In the genomic region with DNA sequence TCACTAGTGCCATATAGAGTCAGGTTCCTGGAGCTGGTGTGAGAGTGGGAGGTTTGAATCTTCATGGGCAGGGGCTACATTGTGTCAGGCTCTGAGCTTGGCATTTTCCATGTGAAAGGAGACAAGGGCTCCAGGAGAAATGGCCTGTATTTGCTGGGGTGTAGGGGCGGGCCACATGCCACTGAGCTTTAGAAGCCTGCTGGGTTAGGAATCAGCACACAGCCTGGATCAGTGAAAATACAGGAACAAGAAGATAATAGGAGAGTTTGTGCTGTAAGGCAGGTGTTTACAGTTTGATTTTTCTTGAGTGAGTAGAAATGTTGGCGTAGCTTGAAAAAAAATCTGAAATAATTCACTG, we compare ENCODE assay signal across 18 cellular contexts. TPM values are rescaled to one million over a fixed set of nuclear protein-coding genes. Genes with fewer than 3 reads are reported as not detected.
A peak's percentile ranks its signal among the peaks of the same experiment; 100 is the strongest.
DNase-seq lines count a peak whose midpoint lies in the region; ATAC-seq and TF ChIP-seq lines count a peak whose summit lies in the region.
"Had no signal": no experiment of that assay in that cellular context is flagged by ENCODE, and none has a peak within 500 bp of the region (broad histone marks: within the 10 kb centered on the region; RNA-seq: fewer than 3 reads in every experiment).

No MANE protein-coding gene starts in this region.

- peak overlapping the region; percentile 6 for H3K27ac ChIP-seq in muscle layer of duodenum (ENCODE audit: low read length)
- no peak overlapping the region for H3K27ac ChIP-seq in suprapubic skin
- H3K27ac ChIP-seq: right atrium auricular region had no signal

- TF ChIP-seq POLR2A in suprapubic skin (IDR thresholded peaks at IDR 0.05): no peak

- H3K4me1 ChIP-seq in muscle layer of duodenum (ENCODE audit: control insufficient read depth in 1 of 2, insufficient read depth in 2 of 2, low read length in 2 of 2): peaks cover 8 to 23% of the 10 kb centered on the region in 2 donors
- peaks cover 30% of the 10 kb centered on the region for H3K4me1 ChIP-seq in suprapubic skin

- H3K4me3 ChIP-seq in muscle layer of duodenum (ENCODE audit: low read depth in 1 of 2, low read length in 2 of 2): no peak overlapping the region
- H3K4me3 ChIP-seq in suprapubic skin: no peak overlapping the region
- H3K4me3 ChIP-seq: coronary artery, right atrium auricular region had no signal

- ATAC-seq in stimulated activated naive CD8-positive, alpha-beta T cell treated with anti-CD3 and anti-CD28 coated beads, Interleukin-15, amount 100 ng/mL, for 72 hours: no peak
- no peak for ATAC-seq in stimulated activated naive CD8-positive, alpha-beta T cell treated with anti-CD3 and anti-CD28 coated beads, Interleukin-15, Interleukin-2, amounts not matched to agents 100 U/mL and 50 U/mL, for 24 hours
- ATAC-seq in esophagus mucosa: no peak

- H3K9me3 Mint-ChIP-seq in stimulated activated naive CD8-positive, alpha-beta T cell treated with anti-CD3 and anti-CD28 coated beads, Interleukin-15, amount 100 ng/mL, for 72 hours: no peaks in the 10 kb centered on the region
- H3K9me3 Mint-ChIP-seq in brain (peaks cover 0 to 3% (median 1%) of the 10 kb centered on the region in 5 experiments), type B pancreatic cell (peaks cover 2% of the 10 kb centered on the region)
- H3K9me3 Mint-ChIP-seq: activated B cell treated with CpG ODN at 0.5 μM for 24 hours had no signal

- DNase-seq in stimulated activated naive CD8-positive, alpha-beta T cell treated with anti-CD3 and anti-CD28 coated beads, Interleukin-15, amount 100 ng/mL, for 72 hours: no peak
- no peak for DNase-seq in stimulated activated naive CD8-positive, alpha-beta T cell treated with anti-CD3 and anti-CD28 coated beads, Interleukin-15, Interleukin-2, amounts not matched to agents 100 U/mL and 50 U/mL, for 24 hours
- DNase-seq in type B pancreatic cell (ENCODE audit: extremely low spot score, unreplicated experiment) (no peak), suprapubic skin (ENCODE audit: low spot score in 2 of 2) (no peak), D341Med (ENCODE audit: low spot score) (no peak)
- DNase-seq: activated B cell treated with CpG ODN at 0.5 μM for 24 hours, COR-L47, erythroblast, mammary epithelial cell, NCI-H2029 treated with DMSO at 0.1 percent for 48 hours, NCI-H510A, SHP77 treated with DMSO at 0.1 percent for 48 hours, T-helper 2 cell had no signal

- TF ChIP-seq EP300 in suprapubic skin (IDR thresholded peaks at IDR 0.05): no peak

- H3K36me3 ChIP-seq in muscle layer of duodenum (ENCODE audit: control insufficient read depth in 1 of 2, insufficient read depth in 2 of 2, low read length in 2 of 2) (no peaks in the 10 kb centered on the region), suprapubic skin (peaks cover 6% of the 10 kb centered on the region)
- H3K36me3 ChIP-seq: right atrium auricular region had no signal

- H3K27ac Mint-ChIP-seq in stimulated activated naive CD8-positive, alpha-beta T cell treated with anti-CD3 and anti-CD28 coated beads, Interleukin-15, amount 100 ng/mL, for 72 hours: peak overlapping the region; percentile 22 to 38
- H3K27ac Mint-ChIP-seq in brain (peak overlapping the region; percentile 34 to 97 (median 73)), type B pancreatic cell (peak overlapping the region; percentile 21)
- H3K27ac Mint-ChIP-seq: activated B cell treated with CpG ODN at 0.5 μM for 24 hours had no signal

- TF ChIP-seq CTCF in brain (conservative IDR thresholded peaks at IDR 0.05) (no peak), type B pancreatic cell (conservative IDR thresholded peaks at IDR 0.05) (no peak), suprapubic skin (IDR thresholded peaks at IDR 0.05) (no peak)

- H3K9me3 ChIP-seq in muscle layer of duodenum (ENCODE audit: control insufficient read depth in 1 of 2, low read length in 2 of 2) (no peaks in the 10 kb centered on the region), suprapubic skin (no peaks in the 10 kb centered on the region)
- H3K9me3 ChIP-seq: right atrium auricular region had no signal

- no peak overlapping the region for H3K4me3 Mint-ChIP-seq in stimulated activated naive CD8-positive, alpha-beta T cell treated with anti-CD3 and anti-CD28 coated beads, Interleukin-15, amount 100 ng/mL, for 72 hours
- H3K4me3 Mint-ChIP-seq in brain (no peak overlapping the region), type B pancreatic cell (no peak overlapping the region)
- H3K4me3 Mint-ChIP-seq: activated B cell treated with CpG ODN at 0.5 μM for 24 hours had no signal

- H3K36me3 Mint-ChIP-seq in brain (peaks cover 2% of the 10 kb centered on the region), type B pancreatic cell (peaks cover 2% of the 10 kb centered on the region)

- no peaks in the 10 kb centered on the region for H3K27me3 Mint-ChIP-seq in stimulated activated naive CD8-positive, alpha-beta T cell treated with anti-CD3 and anti-CD28 coated beads, Interleukin-15, amount 100 ng/mL, for 72 hours
- H3K27me3 Mint-ChIP-seq in brain (no peaks in the 10 kb centered on the region), type B pancreatic cell (no peaks in the 10 kb centered on the region)
- H3K27me3 Mint-ChIP-seq: activated B cell treated with CpG ODN at 0.5 μM for 24 hours had no signal

- H3K27me3 ChIP-seq in muscle layer of duodenum (ENCODE audit: low read depth, low read length): no peaks in the 10 kb centered on the region
- no peaks in the 10 kb centered on the region for H3K27me3 ChIP-seq in suprapubic skin
- H3K27me3 ChIP-seq: right atrium auricular region had no signal

- WGBS in suprapubic skin: 96% methylated on average over 2 of the region's 2 CpGs

- H3K4me1 Mint-ChIP-seq in stimulated activated naive CD8-positive, alpha-beta T cell treated with anti-CD3 and anti-CD28 coated beads, Interleukin-15, amount 100 ng/mL, for 72 hours: peaks cover 58% of the 10 kb centered on the region
- H3K4me1 Mint-ChIP-seq in brain (peaks cover 57% of the 10 kb centered on the region), type B pancreatic cell (ENCODE audit: unreplicated experiment) (peaks cover 52% of the 10 kb centered on the region)

RNA-seq across cellular contexts. Expression of a gene that starts 35.4 kb away (rescaled TPM):
- polyA plus RNA-seq in brain (ENCODE audit: insufficient read depth, low read depth, low replicate concordance): 56.0 TPM
- total RNA-seq in type B pancreatic cell (ENCODE audit: low replicate concordance) (55.9 and 56.9 TPM in 2 replicates), esophagus mucosa (48.1 TPM), suprapubic skin (100 to 1,000 TPM in 2 of 4 donors, 10 to 100 TPM in 2; 55.0 to 111 (median 97.9) TPM)

Comparison
In these comparisons a context has a peak if more than half of its experiments do, and no peak if none do; other contexts are left out.
1. H3K27ac Mint-ChIP-seq: peak in every context shown above with its lines; median percentile 73 in brain; 30 in stimulated activated naive CD8-positive, alpha-beta T cell treated with anti-CD3 and anti-CD28 coated beads, Interleukin-15, amount 100 ng/mL, for 72 hours; 21 in type B pancreatic cell.